ENCODE assay signal across 8 cellular contexts in the genomic region with DNA sequence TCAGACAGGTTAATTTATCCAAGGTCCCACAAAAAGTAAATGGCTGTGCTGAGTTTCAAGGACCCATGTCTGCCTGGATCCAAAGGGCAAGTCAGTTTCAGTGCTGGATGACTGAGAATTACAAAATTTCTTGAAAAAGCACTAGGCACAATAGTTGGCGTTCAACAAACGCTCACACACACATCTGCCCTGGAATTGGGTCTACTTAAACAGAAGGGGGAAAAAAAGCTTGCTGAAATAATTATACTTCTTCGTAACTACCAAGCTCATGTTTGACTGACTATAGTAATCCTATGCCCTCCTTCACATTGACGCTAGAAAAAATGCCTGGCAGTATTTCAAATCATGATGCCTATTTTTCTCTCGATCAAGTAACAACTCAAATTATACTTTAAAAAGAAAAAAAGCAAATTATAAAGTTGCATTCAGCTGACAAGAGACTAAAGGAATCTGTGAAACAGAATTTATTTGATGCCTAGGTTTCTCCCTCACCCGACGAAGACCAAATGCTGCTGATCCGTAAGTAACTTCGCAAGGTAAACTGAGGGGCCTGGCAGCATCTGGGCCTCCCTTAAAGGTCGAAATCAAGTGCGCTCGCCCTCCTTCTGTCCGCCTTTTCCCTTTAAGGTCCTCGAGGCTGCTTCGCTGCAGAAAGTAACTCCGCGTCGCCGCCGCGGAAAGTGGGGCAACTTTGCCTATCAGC. TPM values are rescaled to one million over a fixed set of nuclear protein-coding genes. Genes with fewer than 3 reads are reported as not detected.
A peak's percentile ranks its signal among the peaks of the same experiment; 100 is the strongest.
DNase-seq lines count a peak whose midpoint lies in the region; ATAC-seq and TF ChIP-seq lines count a peak whose summit lies in the region.

No MANE protein-coding gene starts in this region.

- ATAC-seq in GM18907 (IDR thresholded peaks at IDR 0.05; ENCODE audit: unreplicated experiment), result no peak

- H3K36me3 ChIP-seq in adrenal gland (replicated peaks in 1 of 2) (no peaks in the 10 kb centered on the region), kidney epithelial cell (ENCODE audit: control insufficient read depth, insufficient read depth, low read length) (no peaks in the 10 kb centered on the region)

- H3K9me3 ChIP-seq in AG04450 (ENCODE audit: control insufficient read depth, insufficient read depth, low read length), result no peaks in the 10 kb centered on the region; the same call in 1 of the 2 replicates
- no peaks in the 10 kb centered on the region for H3K9me3 ChIP-seq in adrenal gland (replicated peaks in 1 of 3)

- TF ChIP-seq CTCF in AG04450 (IDR thresholded peaks at IDR 0.05; ENCODE audit: low read depth, low read length), result no peak
- TF ChIP-seq CTCF in HL-60 (IDR thresholded peaks at IDR 0.05; ENCODE audit: insufficient read depth, low read length), result no peak
- no peak for TF ChIP-seq CTCF in adrenal gland (IDR thresholded peaks at IDR 0.05)
- no peak for TF ChIP-seq CTCF in kidney epithelial cell (IDR thresholded peaks at IDR 0.05; ENCODE audit: insufficient read depth, low read length, poor library complexity, severe bottlenecking)

- no peak overlapping the region for H3K27ac ChIP-seq in AG04450 (ENCODE audit: low read depth, low read length)
- H3K27ac ChIP-seq in HL-60 (replicated peaks), result peak overlapping the region; percentile 88
- H3K27ac ChIP-seq in adrenal gland, result peak overlapping the region; percentile 87 to 96 (median 90)

- WGBS in adrenal gland, 4 donors, result 7 to 14% (median 9%) methylated on average over 11 to 21 of the region's 21 CpGs

- no peak for TF ChIP-seq POLR2A in adrenal gland (IDR thresholded peaks at IDR 0.05)

- no peaks in the 10 kb centered on the region for H3K27me3 ChIP-seq in AG04450 (ENCODE audit: control insufficient read depth, insufficient read depth, low read length)
- no peaks in the 10 kb centered on the region for H3K27me3 ChIP-seq in HL-60 (ENCODE audit: insufficient read depth, poor library complexity, severe bottlenecking)
- no peaks in the 10 kb centered on the region for H3K27me3 ChIP-seq in adrenal gland
- no peaks in the 10 kb centered on the region for H3K27me3 ChIP-seq in kidney epithelial cell (ENCODE audit: control insufficient read depth, insufficient read depth, low read length)

- intact Hi-C loops in adrenal gland (cut with DNase I), result no loop called here

- DNase-seq in AG04450 (ENCODE audit: low read depth, low spot score), result no peak
- DNase-seq in HL-60 (ENCODE audit: low read depth in 1 of 2, low spot score in 1 of 2), result no peak
- DNase-seq in adrenal gland, result peak in 1 of 7 donors; percentile 8
- DNase-seq in kidney epithelial cell (ENCODE audit: low read depth), result no peak
- peak; percentile 39 for DNase-seq in superior temporal gyrus (ENCODE audit: extremely low spot score)
- DNase-seq in SHP77 treated with DMSO at 0.1 percent for 48 hours (lab: John Stamatoyannopoulos, UW), result no peak
- DNase-seq in Ammon's horn (ENCODE audit: low spot score), result no peak

- POLR2A ChIA-PET in AG04450 (lab: Yijun Ruan, JAX), result interaction anchor here (0.7 to 1.8 kb wide), 4 partner anchors 78 to 379 kb away, joined by 3 to 4 read pairs (median 3); no protein-coding TSS in a partner anchor

- H3K4me3 ChIP-seq in AG04450 (ENCODE audit: low read depth, low read length), result peak overlapping the region; percentile 88
- peak overlapping the region; percentile 94 for H3K4me3 ChIP-seq in HL-60 (replicated peaks; ENCODE audit: insufficient read depth, low read length)
- H3K4me3 ChIP-seq in adrenal gland, result peak overlapping the region; percentile 70 to 97 (median 84)
- H3K4me3 ChIP-seq in kidney epithelial cell (ENCODE audit: low read depth, low read length), result peak overlapping the region; percentile 81

- CTCF ChIA-PET in AG04450 (lab: Charles Lee), result interaction anchor here (0.5 to 1.5 kb wide), 4 partner anchors 11 to 228 kb away, joined by 3 to 4 read pairs (median 4); no protein-coding TSS in a partner anchor

- peaks cover 7 to 20% of the 10 kb centered on the region in 2 donors for H3K4me1 ChIP-seq in adrenal gland (replicated peaks in 1 of 2)

RNA-seq across cellular contexts. Expression of a gene that starts 0.6 kb away (rescaled TPM):
- polyA plus RNA-seq in AG04450 (2011; rRNA removed) (7.9 and 12.5 TPM in 2 replicates), adrenal gland (10 to 100 TPM in 2 of 3 donors, 1 to 10 TPM in 1; 5.3 to 23.8 (median 10.5) TPM)
- polyA minus RNA-seq in AG04450 (2011; rRNA and poly(A)+ RNA removed), result 3.8 and 10.5 TPM in 2 replicates
- total RNA-seq in adrenal gland (10 to 100 TPM in 7 of 8 donors, 1 to 10 TPM in 1; 9.7 to 29.6 (median 20.2) TPM), kidney epithelial cell (43.3 and 47.8 TPM in 2 replicates)
